Comparison of ENCODE assay signal across 17 cellular contexts in the genomic region with DNA sequence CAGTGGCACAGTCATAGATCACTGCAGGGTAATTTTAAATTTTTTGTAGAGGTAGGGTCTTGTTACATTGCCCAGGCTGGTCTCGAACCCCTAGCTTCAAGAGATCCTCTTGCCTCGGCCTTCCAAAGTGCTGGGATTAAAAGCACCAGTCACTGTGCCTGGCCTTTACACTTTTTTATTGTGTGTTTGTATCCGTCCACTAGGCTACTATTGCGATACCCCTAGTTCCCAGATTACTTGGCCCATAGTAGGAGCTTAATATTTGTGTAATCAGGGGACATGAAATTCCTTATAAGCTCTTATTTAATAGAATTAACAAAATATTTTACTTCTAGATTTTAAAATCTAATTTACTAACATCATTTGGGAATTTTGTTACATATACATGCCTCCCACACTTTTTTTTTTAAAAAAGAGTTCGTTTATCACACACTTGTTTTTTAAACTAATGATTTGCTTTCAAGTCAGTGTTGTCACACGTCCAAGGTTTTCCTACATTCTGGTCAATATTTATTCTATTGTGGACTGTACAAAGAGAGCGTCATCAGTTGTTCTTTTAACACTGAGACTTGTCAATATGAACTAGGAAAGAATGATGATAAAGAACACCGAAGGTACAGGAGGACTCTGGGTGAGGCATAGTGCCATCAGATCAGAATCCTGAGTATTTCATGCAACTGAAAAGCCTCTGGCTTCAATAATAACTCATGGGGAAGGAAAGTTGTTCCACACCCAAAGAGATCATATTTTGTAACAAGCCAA.
DNase-seq lines count a peak whose midpoint lies in the region; ATAC-seq, FAIRE-seq and TF ChIP-seq lines count a peak whose summit lies in the region.
"Had no signal": no experiment of that assay in that cellular context is flagged by ENCODE, and none has a peak within 500 bp of the region (broad histone marks: within the 10 kb centered on the region; RNA-seq: fewer than 3 reads in every experiment).

No MANE protein-coding gene starts in this region.

- intact Hi-C loops in pancreas (cut with DNase I), result no loop called here
- intact Hi-C loops in gastrocnemius medialis (cut with DNase I; ENCODE audit: low total_unique reads), result no loop called here
- intact Hi-C loops in cardiac septum (cut with DNase I), result no loop called here

- H3K4me3 ChIP-seq in LNCaP clone FGC (ENCODE audit: low read depth, low read length), result no peak overlapping the region
- no peak overlapping the region for H3K4me3 ChIP-seq in pancreas
- H3K4me3 ChIP-seq in gastrocnemius medialis, result no peak overlapping the region
- H3K4me3 ChIP-seq: BLaER1 treated with 17β-estradiol and CSF1 and Interleukin-3, amounts not matched to agents 10 nM and 100 nM; GM23248; HAP-1 had no signal

- 47 to 53% methylated on average over 8 of the region's 8 CpGs for WGBS in pancreas, 2 donors

- in situ Hi-C loops in gastrocnemius medialis (cut with MboI; ENCODE audit: low sequenced_read_pairs in 4 of 4), result no loop called here

- no peak for FAIRE-seq in pancreas (lab: Jason Lieb, UNC)
- FAIRE-seq: GM12892, GM18507, HTR-8/SVneo had no signal

- ATAC-seq in left lobe of liver, result peak; percentile 91
- ATAC-seq in pancreas, result peak; percentile 91 to 99 (median 95)
- no peak for ATAC-seq in HG03460 (IDR thresholded peaks at IDR 0.05; ENCODE audit: unreplicated experiment)
- no peak for ATAC-seq in gastrocnemius medialis
- ATAC-seq: CD8-positive, alpha-beta T cell had no signal

- DNase-seq in LNCaP clone FGC (ENCODE audit: low read depth) (peak; percentile 75), left lobe of liver (ENCODE audit: low spot score) (peak; percentile 50), pancreas (peak in 3 of 6 donors; percentile 18 to 45 (median 28)), gastrocnemius medialis (no peak), cardiac septum (ENCODE audit: low spot score) (no peak)
- DNase-seq: Calu3; CD8-positive, alpha-beta T cell; DMS 273 treated with DMSO at 0.1 percent for 48 hours; DMS79; GDM1; GM23248 had no signal

- TF ChIP-seq CTCF in LNCaP clone FGC (IDR thresholded peaks at IDR 0.05; ENCODE audit: control insufficient read depth, extremely low read depth, insufficient read depth) (no peak), pancreas (IDR thresholded peaks at IDR 0.05) (no peak), gastrocnemius medialis (IDR thresholded peaks at IDR 0.05 in 4 of 5, conservative IDR thresholded peaks at IDR 0.05 in 1 of 5) (no peak)

- no peak for TF ChIP-seq POLR2A in gastrocnemius medialis (IDR thresholded peaks at IDR 0.05)

- H3K36me3 ChIP-seq in pancreas, result no peaks in the 10 kb centered on the region
- H3K36me3 ChIP-seq in gastrocnemius medialis, result no peaks in the 10 kb centered on the region
- H3K36me3 ChIP-seq: BLaER1 treated with 17β-estradiol and CSF1 and Interleukin-3, amounts not matched to agents 10 nM and 100 nM; HAP-1 had no signal

- no peaks in the 10 kb centered on the region for H3K9me3 ChIP-seq in pancreas
- no peaks in the 10 kb centered on the region for H3K9me3 ChIP-seq in gastrocnemius medialis
- H3K9me3 ChIP-seq: BLaER1 treated with 17β-estradiol and CSF1 and Interleukin-3, amounts not matched to agents 10 nM and 100 nM; HAP-1 had no signal

- H3K4me1 ChIP-seq in pancreas (peaks cover 16 to 19% (median 19%) of the 10 kb centered on the region in 3 donors), gastrocnemius medialis (no peaks in the 10 kb centered on the region)
- H3K4me1 ChIP-seq: BLaER1 treated with 17β-estradiol and CSF1 and Interleukin-3, amounts not matched to agents 10 nM and 100 nM; HAP-1 had no signal

- H3K27me3 ChIP-seq in pancreas (no peaks in the 10 kb centered on the region), gastrocnemius medialis (no peaks in the 10 kb centered on the region)
- H3K27me3 ChIP-seq: BLaER1 treated with 17β-estradiol and CSF1 and Interleukin-3, amounts not matched to agents 10 nM and 100 nM had no signal

- H3K27ac ChIP-seq in pancreas (no peak overlapping the region), gastrocnemius medialis (no peak overlapping the region)
- H3K27ac ChIP-seq: BLaER1 treated with 17β-estradiol and CSF1 and Interleukin-3, amounts not matched to agents 10 nM and 100 nM; GM23248 had no signal

Comparison
In these comparisons a context has a peak if more than half of its experiments do, and no peak if none do; other contexts are left out.
1. DNase-seq: peak in LNCaP clone FGC (single experiment) and left lobe of liver (single experiment); none in gastrocnemius medialis (0 of 2) and cardiac septum (single experiment).
2. ATAC-seq: peak in left lobe of liver (single experiment) and pancreas (4 of 4); none in HG03460 (single experiment) and gastrocnemius medialis (0 of 2).